In genomic region chr14:69079747-69080146, GRCh38 we compare ENCODE assay signal across 13 cellular contexts.
A peak's percentile ranks its signal among the peaks of the same experiment; 100 is the strongest.
DNase-seq lines count a peak whose midpoint lies in the region; ATAC-seq and TF ChIP-seq lines count a peak whose summit lies in the region.
"Had no signal": no experiment of that assay in that cellular context is flagged by ENCODE, and none has a peak within 500 bp of the region (broad histone marks: within the 10 kb centered on the region; RNA-seq: fewer than 3 reads in every experiment).

No MANE protein-coding gene starts in this region.

- 68% methylated on average over 2 of the region's 2 CpGs for WGBS in esophagus muscularis mucosa

- no peak for TF ChIP-seq CTCF in C4-2B (conservative IDR thresholded peaks at IDR 0.05)
- no peak for TF ChIP-seq CTCF in esophagus muscularis mucosa (IDR thresholded peaks at IDR 0.05)
- no peak for TF ChIP-seq CTCF in osteoblast (IDR thresholded peaks at IDR 0.05; ENCODE audit: extremely low read depth, low read depth, low read length)

- no peak overlapping the region for H2AFZ ChIP-seq in osteoblast (ENCODE audit: low read length)

- H3K79me2 ChIP-seq in osteoblast (ENCODE audit: insufficient read depth, low read length) = peaks cover 11% of the 10 kb centered on the region

- DNase-seq in SK-MEL-5 (ENCODE audit: low read depth, low spot score) (peak; percentile 1), esophagus muscularis mucosa (ENCODE audit: extremely low spot score) (no peak), osteoblast (ENCODE audit: insufficient read length, low spot score, missing footprints) (no peak), substantia nigra (lab: John Stamatoyannopoulos, UW) (no peak)
- DNase-seq: activated CD4-positive, alpha-beta memory T cell treated with anti-CD3 and anti-CD28 coated beads for 36 hours; ovary; stimulated activated CD4-positive, alpha-beta T cell treated with anti-CD3 and anti-CD28 coated beads, Interleukin-2, amount 100 ng/mL, for 48 hours had no signal

- ATAC-seq in GM21526 (IDR thresholded peaks at IDR 0.05; ENCODE audit: low FRiP score, unreplicated experiment) (no peak), HG03175 (IDR thresholded peaks at IDR 0.05; ENCODE audit: unreplicated experiment) (no peak), GM21786 (IDR thresholded peaks at IDR 0.05; ENCODE audit: unreplicated experiment) (no peak)
- ATAC-seq: stimulated activated memory B cell treated with anti-CD40 and anti-IgM and Interleukin-4, amounts not matched to agents 10 μg/mL and 1 μg/mL and 100 μg/mL, for 72 hours had no signal

- H3K27ac ChIP-seq in C4-2B (peak overlapping the region; percentile 30; the same call in 1 of the 2 replicates), esophagus muscularis mucosa (replicated peaks in 1 of 4) (peak overlapping the region; percentile 81 to 90 (median 85)), osteoblast (ENCODE audit: low read depth, low read length) (peak overlapping the region; percentile 92), substantia nigra (ENCODE audit: low read depth, low read length, poor library complexity, severe bottlenecking) (no peak overlapping the region)
- H3K27ac ChIP-seq: BLaER1 treated with 17β-estradiol and CSF1 and Interleukin-3, amounts not matched to agents 10 nM and 100 nM; ovary had no signal

- in situ Hi-C loops in SK-MEL-5 (cut with HindIII; ENCODE audit: low pct_unique_long_range_greater_than_20kb, low sequenced_read_pairs) = no loop called here

- H3K27me3 ChIP-seq in esophagus muscularis mucosa (no peaks in the 10 kb centered on the region), osteoblast (ENCODE audit: insufficient read depth, low read length) (no peaks in the 10 kb centered on the region)
- H3K27me3 ChIP-seq: BLaER1 treated with 17β-estradiol and CSF1 and Interleukin-3, amounts not matched to agents 10 nM and 100 nM; ovary had no signal

- no peak overlapping the region for H3K4me3 ChIP-seq in esophagus muscularis mucosa
- no peak overlapping the region for H3K4me3 ChIP-seq in osteoblast (ENCODE audit: insufficient read depth, low read length)
- H3K4me3 ChIP-seq: BLaER1 treated with 17β-estradiol and CSF1 and Interleukin-3, amounts not matched to agents 10 nM and 100 nM; ovary had no signal

- no peak for TF ChIP-seq POLR2A in esophagus muscularis mucosa (IDR thresholded peaks at IDR 0.05; ENCODE audit: low read depth)

- TF ChIP-seq EP300 in esophagus muscularis mucosa (IDR thresholded peaks at IDR 0.05) = no peak

- H3K36me3 ChIP-seq in esophagus muscularis mucosa (peaks cover 4 to 41% (median 20%) of the 10 kb centered on the region in 4 donors), osteoblast (ENCODE audit: insufficient read depth, low read length) (peaks cover 15% of the 10 kb centered on the region)
- H3K36me3 ChIP-seq: ovary had no signal

- H3K4me1 ChIP-seq in esophagus muscularis mucosa (peaks cover 24 to 34% (median 32%) of the 10 kb centered on the region in 4 donors), osteoblast (ENCODE audit: insufficient read depth, low read length) (peaks cover 31% of the 10 kb centered on the region)

- H3K4me2 ChIP-seq in osteoblast (ENCODE audit: insufficient read depth, low read length) = peak overlapping the region; percentile 53

- no peaks in the 10 kb centered on the region for H4K20me1 ChIP-seq in osteoblast (ENCODE audit: insufficient read depth, low read length)

- H3K9me3 ChIP-seq in esophagus muscularis mucosa = no peaks in the 10 kb centered on the region
- H3K9me3 ChIP-seq in osteoblast (ENCODE audit: low read depth, low read length) = no peaks in the 10 kb centered on the region
- H3K9me3 ChIP-seq: BLaER1 treated with 17β-estradiol and CSF1 and Interleukin-3, amounts not matched to agents 10 nM and 100 nM; ovary had no signal

- intact Hi-C loops in esophagus muscularis mucosa (cut with DNase I) = no loop called here
